In the genomic region with DNA sequence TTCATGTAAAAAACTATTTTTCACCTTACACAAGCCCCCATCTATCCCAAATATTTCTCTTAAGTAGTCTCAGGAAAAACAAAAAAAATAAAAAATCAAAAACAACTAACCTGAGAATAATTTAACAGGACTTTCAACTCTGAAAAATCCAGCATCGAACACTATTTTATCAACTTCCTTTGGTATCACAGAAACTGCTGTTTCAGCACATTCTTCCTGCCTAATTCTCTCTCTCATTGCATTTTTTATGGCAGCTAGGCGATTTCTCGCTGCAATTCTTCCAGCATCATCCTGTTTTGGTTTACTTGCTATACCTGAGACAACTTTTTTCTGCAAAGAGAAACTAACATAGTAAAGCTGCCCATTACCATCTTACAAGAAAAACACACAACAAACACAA, we compare ENCODE assay signal across 27 cellular contexts.
"Had no signal": no experiment of that assay in that cellular context is flagged by ENCODE, and none has a peak within 500 bp of the region (broad histone marks: within the 10 kb centered on the region; RNA-seq: fewer than 3 reads in every experiment).

No MANE protein-coding gene starts in this region.

- H3K27me3 ChIP-seq: esophagus squamous epithelium, heart right ventricle, ovary, sigmoid colon, upper lobe of left lung, vagina had no signal

- H3K4me1 ChIP-seq: esophagus squamous epithelium, heart right ventricle, sigmoid colon, upper lobe of left lung, vagina had no signal

- H3K27ac Mint-ChIP-seq: activated CD8-positive, alpha-beta T cell treated with anti-CD3 and anti-CD28 coated beads for 36 hours; activated naive CD8-positive, alpha-beta T cell; activated T-helper 17 cell treated with anti-CD3 and anti-CD28 coated beads, Interleukin-2, amount 50 U/mL, for 72 hours; natural killer cell; progenitor cell of endocrine pancreas; stimulated activated memory B cell treated with anti-CD40 and anti-IgM and Interleukin-4, amounts not matched to agents 10 μg/mL and 1 μg/mL and 100 μg/mL, for 72 hours; stimulated activated naive CD8-positive, alpha-beta T cell treated with anti-CD3 and anti-CD28 coated beads, Interleukin-15, amount 100 ng/mL, for 72 hours had no signal

- H3K4me3 ChIP-seq: esophagus squamous epithelium, heart right ventricle, ovary, sigmoid colon, upper lobe of left lung, vagina had no signal

- H3K9me3 ChIP-seq: esophagus squamous epithelium, heart right ventricle, ovary, sigmoid colon, upper lobe of left lung, vagina had no signal

- ATAC-seq: activated CD8-positive, alpha-beta T cell treated with anti-CD3 and anti-CD28 coated beads for 36 hours; activated T-cell treated with anti-CD3 and anti-CD28 coated beads, Interleukin-2, amount 50 U/mL, for 4 hours; activated T-helper 17 cell treated with anti-CD3 and anti-CD28 coated beads, Interleukin-2, amount 50 U/mL, for 72 hours; heart right ventricle; natural killer cell; stimulated activated memory B cell treated with anti-CD40 and anti-IgM and Interleukin-4, amounts not matched to agents 10 μg/mL and 1 μg/mL and 100 μg/mL, for 72 hours; stimulated activated naive CD8-positive, alpha-beta T cell treated with anti-CD3 and anti-CD28 coated beads, Interleukin-15, amount 100 ng/mL, for 72 hours had no signal

- H3K4me1 Mint-ChIP-seq: stimulated activated memory B cell treated with anti-CD40 and anti-IgM and Interleukin-4, amounts not matched to agents 10 μg/mL and 1 μg/mL and 100 μg/mL, for 72 hours; stimulated activated naive CD8-positive, alpha-beta T cell treated with anti-CD3 and anti-CD28 coated beads, Interleukin-15, amount 100 ng/mL, for 72 hours had no signal

- H3K36me3 ChIP-seq: esophagus squamous epithelium, ovary, sigmoid colon, upper lobe of left lung, vagina had no signal

- DNase-seq: activated CD4-positive, alpha-beta T cell treated with anti-CD3 and anti-CD28 coated beads, Interleukin-2, amount 50 U/mL, for 1 hour; activated CD4-positive, CD25-positive, alpha-beta regulatory T cell treated with anti-CD3 and anti-CD28 coated beads, Interleukin-2, amount 50 U/mL, for 72 hours; activated CD8-positive, alpha-beta T cell treated with anti-CD3 and anti-CD28 coated beads for 36 hours; activated T-cell treated with anti-CD3 and anti-CD28 coated beads, Interleukin-2, amount 50 U/mL, for 4 hours; anterior cingulate cortex; dermis blood vessel endothelial cell; effector CD4-positive, alpha-beta T cell; esophagus squamous epithelium; foreskin melanocyte; heart right ventricle; natural killer cell; ovary; sigmoid colon; small intestine; stimulated activated CD4-positive, alpha-beta T cell treated with anti-CD3 and anti-CD28 coated beads, Interleukin-4, amount 100 ng/mL, for 24 hours; stimulated activated naive CD8-positive, alpha-beta T cell treated with anti-CD3 and anti-CD28 coated beads, Interleukin-15, amount 100 ng/mL, for 72 hours; substantia nigra; T-helper 2 cell; upper lobe of left lung had no signal

- H3K36me3 Mint-ChIP-seq: activated naive CD8-positive, alpha-beta T cell; natural killer cell; stimulated activated memory B cell treated with anti-CD40 and anti-IgM and Interleukin-4, amounts not matched to agents 10 μg/mL and 1 μg/mL and 100 μg/mL, for 72 hours had no signal

- H3K9me3 Mint-ChIP-seq: activated CD8-positive, alpha-beta T cell treated with anti-CD3 and anti-CD28 coated beads for 36 hours; activated T-cell treated with anti-CD3 and anti-CD28 coated beads, Interleukin-2, amount 50 U/mL, for 4 hours; activated T-helper 17 cell treated with anti-CD3 and anti-CD28 coated beads, Interleukin-2, amount 50 U/mL, for 72 hours; natural killer cell; stimulated activated memory B cell treated with anti-CD40 and anti-IgM and Interleukin-4, amounts not matched to agents 10 μg/mL and 1 μg/mL and 100 μg/mL, for 72 hours; stimulated activated naive CD8-positive, alpha-beta T cell treated with anti-CD3 and anti-CD28 coated beads, Interleukin-15, amount 100 ng/mL, for 72 hours had no signal

- H3K27me3 Mint-ChIP-seq: activated CD8-positive, alpha-beta T cell treated with anti-CD3 and anti-CD28 coated beads for 36 hours; activated T-helper 17 cell treated with anti-CD3 and anti-CD28 coated beads, Interleukin-2, amount 50 U/mL, for 72 hours; progenitor cell of endocrine pancreas; stimulated activated memory B cell treated with anti-CD40 and anti-IgM and Interleukin-4, amounts not matched to agents 10 μg/mL and 1 μg/mL and 100 μg/mL, for 72 hours; stimulated activated naive CD8-positive, alpha-beta T cell treated with anti-CD3 and anti-CD28 coated beads, Interleukin-15, amount 100 ng/mL, for 72 hours had no signal

- H3K4me3 Mint-ChIP-seq: activated CD8-positive, alpha-beta T cell treated with anti-CD3 and anti-CD28 coated beads for 36 hours; activated naive CD8-positive, alpha-beta T cell; activated T-cell treated with anti-CD3 and anti-CD28 coated beads, Interleukin-2, amount 50 U/mL, for 4 hours; activated T-helper 17 cell treated with anti-CD3 and anti-CD28 coated beads, Interleukin-2, amount 50 U/mL, for 72 hours; natural killer cell; stimulated activated memory B cell treated with anti-CD40 and anti-IgM and Interleukin-4, amounts not matched to agents 10 μg/mL and 1 μg/mL and 100 μg/mL, for 72 hours; stimulated activated naive CD8-positive, alpha-beta T cell treated with anti-CD3 and anti-CD28 coated beads, Interleukin-15, amount 100 ng/mL, for 72 hours had no signal

- H3K27ac ChIP-seq: epithelial cell of prostate, esophagus squamous epithelium, heart right ventricle, ovary, sigmoid colon, upper lobe of left lung, vagina had no signal

- FAIRE-seq: bronchial epithelial cell, colon, small intestine had no signal
